ENCODE assay signal across 29 cellular contexts in genomic region chr2:186032337-186032736, GRCh38.
"Had no signal": no experiment of that assay in that cellular context is flagged by ENCODE, and none has a peak within 500 bp of the region (broad histone marks: within the 10 kb centered on the region; RNA-seq: fewer than 3 reads in every experiment).

No MANE protein-coding gene starts in this region.

- H3K4me1 Mint-ChIP-seq: activated CD4-positive, alpha-beta memory T cell treated with anti-CD3 and anti-CD28 coated beads, Interleukin-2, amount 10 ng/mL, durations not matched to agents 7 days and 5 days; activated CD4-positive, alpha-beta T cell treated with anti-CD3 and anti-CD28 coated beads for 36 hours; activated T-helper 17 cell treated with anti-CD3 and anti-CD28 coated beads, Interleukin-2, amount 50 U/mL, for 72 hours; central memory CD8-positive, alpha-beta T cell had no signal

- H3K27me3 Mint-ChIP-seq: activated CD4-positive, alpha-beta memory T cell treated with anti-CD3 and anti-CD28 coated beads, Interleukin-2, amount 10 ng/mL, durations not matched to agents 7 days and 5 days; activated CD4-positive, alpha-beta T cell treated with anti-CD3 and anti-CD28 coated beads for 36 hours; activated naive CD8-positive, alpha-beta T cell; activated T-helper 17 cell treated with anti-CD3 and anti-CD28 coated beads, Interleukin-2, amount 50 U/mL, for 72 hours; brain; central memory CD8-positive, alpha-beta T cell; T-helper 17 cell had no signal

- H3K9me3 Mint-ChIP-seq: activated CD4-positive, alpha-beta memory T cell treated with anti-CD3 and anti-CD28 coated beads, Interleukin-2, amount 10 ng/mL, durations not matched to agents 7 days and 5 days; activated naive CD4-positive, alpha-beta T cell treated with anti-CD3 and anti-CD28 coated beads for 36 hours; activated T-helper 17 cell treated with anti-CD3 and anti-CD28 coated beads, Interleukin-2, amount 50 U/mL, for 72 hours; brain; central memory CD8-positive, alpha-beta T cell had no signal

- H3K4me3 Mint-ChIP-seq: activated CD4-positive, alpha-beta memory T cell treated with anti-CD3 and anti-CD28 coated beads, Interleukin-2, amount 10 ng/mL, durations not matched to agents 7 days and 5 days; activated CD4-positive, alpha-beta T cell treated with anti-CD3 and anti-CD28 coated beads for 36 hours; activated naive CD4-positive, alpha-beta T cell treated with anti-CD3 and anti-CD28 coated beads for 36 hours; activated naive CD8-positive, alpha-beta T cell; activated T-helper 17 cell treated with anti-CD3 and anti-CD28 coated beads, Interleukin-2, amount 50 U/mL, for 72 hours; brain; central memory CD8-positive, alpha-beta T cell; T-helper 17 cell had no signal

- H3K27ac Mint-ChIP-seq: activated CD4-positive, alpha-beta memory T cell treated with anti-CD3 and anti-CD28 coated beads, Interleukin-2, amount 10 ng/mL, durations not matched to agents 7 days and 5 days; activated CD4-positive, alpha-beta T cell treated with anti-CD3 and anti-CD28 coated beads for 36 hours; activated naive CD4-positive, alpha-beta T cell treated with anti-CD3 and anti-CD28 coated beads for 36 hours; activated naive CD8-positive, alpha-beta T cell; activated T-helper 17 cell treated with anti-CD3 and anti-CD28 coated beads, Interleukin-2, amount 50 U/mL, for 72 hours; brain; T-helper 17 cell had no signal

- H3K36me3 Mint-ChIP-seq: brain had no signal

- H3K27ac ChIP-seq: RWPE1, WERI-Rb-1 had no signal

- DNase-seq: activated CD4-positive, alpha-beta memory T cell treated with anti-CD3 and anti-CD28 coated beads, Interleukin-2, amount 10 ng/mL, durations not matched to agents 7 days and 5 days; activated CD4-positive, alpha-beta T cell treated with anti-CD3 and anti-CD28 coated beads for 36 hours; activated CD4-positive, alpha-beta T cell treated with anti-CD3 and anti-CD28 coated beads, Interleukin-2, amount 50 U/mL, for 1 hour; activated gamma-delta T cell; activated naive CD4-positive, alpha-beta T cell treated with anti-CD3 and anti-CD28 coated beads for 36 hours; activated T-cell treated with anti-CD3 and anti-CD28 coated beads for 4 hours; activated T-cell treated with anti-CD3 and anti-CD28 coated beads, Interleukin-2, amount 50 U/mL, for 48 hours; amygdala; IMR-90; KBM-7; NCI-H1105 treated with DMSO at 0.1 percent for 48 hours; NCI-H1436 treated with DMSO at 0.1 percent for 48 hours; NCI-H187; NCI-H2081; NCI-H446 treated with DMSO at 0.1 percent for 48 hours; NCI-H526; NCI-H774; Right ventricle myocardium superior; T-helper 17 cell; T-helper 9 cell; WERI-Rb-1 had no signal

- FAIRE-seq: astrocyte, TTC549 had no signal

- ATAC-seq: activated CD4-positive, alpha-beta T cell treated with anti-CD3 and anti-CD28 coated beads for 36 hours; activated T-helper 17 cell treated with anti-CD3 and anti-CD28 coated beads, Interleukin-2, amount 50 U/mL, for 72 hours; Panc1; T-helper 17 cell had no signal

- H3K36me3 ChIP-seq: WERI-Rb-1 had no signal
